ENCODE assay signal across 8 cellular contexts in the genomic region with DNA sequence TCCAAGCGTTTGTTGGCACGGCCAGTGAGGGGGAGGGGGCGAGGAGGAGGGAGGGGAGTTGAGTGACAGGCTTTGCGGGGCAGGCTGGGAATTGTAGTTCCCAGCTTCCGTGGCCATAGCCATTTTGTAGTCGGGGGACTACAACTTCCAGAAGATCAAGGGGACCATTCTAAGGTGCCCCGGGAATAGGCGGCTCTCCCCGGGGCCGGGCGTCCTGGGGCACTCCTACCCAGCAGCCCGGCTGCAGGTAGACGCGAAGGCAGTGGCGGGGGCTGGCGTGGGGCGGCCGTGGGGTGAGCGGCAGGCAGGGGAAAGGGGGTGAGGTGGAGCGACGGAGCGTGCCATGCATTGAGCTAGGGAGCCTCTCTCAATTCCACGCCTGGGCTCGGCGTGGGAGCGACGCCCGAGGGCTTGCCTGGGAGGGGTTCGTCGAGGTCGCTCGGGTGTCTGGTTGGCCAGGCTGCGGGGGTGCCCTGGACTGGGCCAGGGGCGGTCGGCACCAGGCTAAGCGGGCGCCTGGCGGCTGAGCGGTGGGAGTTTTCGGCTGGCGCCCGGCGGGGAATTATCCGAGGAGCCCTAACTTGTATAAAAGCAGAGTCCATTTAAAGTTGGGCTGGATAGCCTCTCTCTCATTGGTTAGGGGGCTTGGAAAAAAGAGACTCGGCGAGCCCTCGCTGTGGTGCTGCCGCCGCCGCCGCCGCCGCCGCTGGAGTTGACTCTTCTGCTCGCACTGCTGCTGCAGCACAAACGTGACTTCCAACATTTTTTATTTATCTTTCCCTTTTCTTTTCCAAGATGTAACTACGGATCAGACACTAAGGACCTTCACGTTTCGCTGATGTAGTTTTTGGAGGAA. TPM values are rescaled to one million over a fixed set of nuclear protein-coding genes. Genes with fewer than 3 reads are reported as not detected.
DNase-seq lines count a peak whose midpoint lies in the region; ATAC-seq, FAIRE-seq and TF ChIP-seq lines count a peak whose summit lies in the region.

A gene (plus strand): TSS at position 709 of the 856 bp plus-strand sequence. CDS start 471 bp downstream, outside the sequence.

- H3K4me1 ChIP-seq in DND-41 (ENCODE audit: insufficient read depth, low read length) = peaks cover 27% of the 10 kb centered on the region
- H3K4me1 ChIP-seq in Karpas-422 (ENCODE audit: low read length) = peaks cover 35% of the 10 kb centered on the region
- H3K4me1 ChIP-seq in esophagus muscularis mucosa = peaks cover 24 to 38% (median 29%) of the 10 kb centered on the region in 4 donors

- ATAC-seq in DND-41 (ENCODE audit: insufficient read depth, low read depth) (peak; percentile 64), GM21825 (IDR thresholded peaks at IDR 0.05; ENCODE audit: unreplicated experiment) (peak; percentile 55)
- peak; percentile 67 to 68 for ATAC-seq in activated T-cell treated with anti-CD3 and anti-CD28 coated beads, Interleukin-2, amount 50 U/mL, for 72 hours (replicated peaks in 1 of 2)

- H3K4me3 ChIP-seq in DND-41 (ENCODE audit: low read depth in 1 of 2, low read length in 2 of 2) = peak within 1 kb of the TSS; percentile 72 to 74
- peak within 1 kb of the TSS; percentile 84 for H3K4me3 ChIP-seq in Karpas-422 (ENCODE audit: low read length)
- H3K4me3 ChIP-seq in esophagus muscularis mucosa = peak within 1 kb of the TSS; percentile 81 to 91 (median 82)

- peak; percentile 65 for FAIRE-seq in RCC 7860 (lab: Jason Lieb, UNC)

- H3K4me3 Mint-ChIP-seq in activated T-cell treated with anti-CD3 and anti-CD28 coated beads, Interleukin-2, amount 50 U/mL, for 72 hours = peak within 1 kb of the TSS; percentile 99 to 100

- peak within 1 kb of the TSS; percentile 100 for H3K27ac Mint-ChIP-seq in activated T-cell treated with anti-CD3 and anti-CD28 coated beads, Interleukin-2, amount 50 U/mL, for 72 hours

- H3K9ac ChIP-seq in DND-41 (ENCODE audit: low read depth, low read length) (peak within 1 kb of the TSS; percentile 82), Karpas-422 (ENCODE audit: low read length) (peak within 1 kb of the TSS; percentile 72)

- TF ChIP-seq CTCF in DND-41 (IDR thresholded peaks at IDR 0.05; ENCODE audit: borderline replicate concordance, extremely low read depth, low read length, poor library complexity, severe bottlenecking) = no peak
- peak in 1 of 3 experiments; percentile 8 for TF ChIP-seq CTCF in esophagus muscularis mucosa (IDR thresholded peaks at IDR 0.05)

- H3K9me2 ChIP-seq in Karpas-422 (replicated peaks; ENCODE audit: insufficient read depth, low read length) = no peaks in the 10 kb centered on the region

- TF ChIP-seq EP300 in esophagus muscularis mucosa (IDR thresholded peaks at IDR 0.05) = no peak

- TF ChIP-seq POLR2A in esophagus muscularis mucosa (IDR thresholded peaks at IDR 0.05; ENCODE audit: low read depth) = peak; percentile 54

- H3K27me3 Mint-ChIP-seq in activated T-cell treated with anti-CD3 and anti-CD28 coated beads, Interleukin-2, amount 50 U/mL, for 72 hours (ENCODE audit: low read depth) = no peaks in the 10 kb centered on the region

- no peaks in the 10 kb centered on the region for H3K36me3 ChIP-seq in DND-41 (ENCODE audit: insufficient read depth, low read length)
- H3K36me3 ChIP-seq in Karpas-422 (ENCODE audit: insufficient read depth, low read length) = no peaks in the 10 kb centered on the region
- no peaks in the 10 kb centered on the region for H3K36me3 ChIP-seq in esophagus muscularis mucosa

- peak within 1 kb of the TSS; percentile 68 for H3K4me2 ChIP-seq in DND-41 (ENCODE audit: insufficient read depth, low read length)
- peak within 1 kb of the TSS; percentile 94 for H3K4me2 ChIP-seq in Karpas-422 (ENCODE audit: low read depth, low read length, poor library complexity, severe bottlenecking)

- peaks cover 26% of the 10 kb centered on the region for H3K4me1 Mint-ChIP-seq in activated T-cell treated with anti-CD3 and anti-CD28 coated beads, Interleukin-2, amount 50 U/mL, for 72 hours (ENCODE audit: low read depth)

- H4K20me1 ChIP-seq in DND-41 (ENCODE audit: insufficient read depth, low read length) (peaks cover 4% of the 10 kb centered on the region; the same call in 1 of the 2 replicates), Karpas-422 (ENCODE audit: insufficient read depth, low read depth, low read length) (no peaks in the 10 kb centered on the region; the same call in 1 of the 2 replicates)

- 0% methylated on average over 31 of the region's 59 CpGs for WGBS in esophagus muscularis mucosa

- intact Hi-C loops in esophagus muscularis mucosa (cut with DNase I) = loop anchor here (5.0 kb wide), 1 partner anchor 197 kb away; no protein-coding TSS in a partner anchor

- H3K79me2 ChIP-seq in DND-41 (ENCODE audit: insufficient read depth, low read length) (peaks cover 40% of the 10 kb centered on the region), Karpas-422 (ENCODE audit: low read length) (no peaks in the 10 kb centered on the region)

- peak within 1 kb of the TSS; percentile 91 for H3K27ac ChIP-seq in DND-41 (ENCODE audit: low read length)
- H3K27ac ChIP-seq in Karpas-422 (ENCODE audit: low read length) = peak within 1 kb of the TSS; percentile 55; the same call in 1 of the 2 replicates
- peak within 1 kb of the TSS; percentile 91 to 98 (median 97) for H3K27ac ChIP-seq in esophagus muscularis mucosa (replicated peaks in 1 of 4)

- H3K9me3 ChIP-seq in DND-41 (ENCODE audit: insufficient read depth, low read length, severe bottlenecking) (no peaks in the 10 kb centered on the region), Karpas-422 (ENCODE audit: low read length) (no peaks in the 10 kb centered on the region), esophagus muscularis mucosa (no peaks in the 10 kb centered on the region)

- DNase-seq in DND-41 = peak; percentile 95
- peak; percentile 97 for DNase-seq in Karpas-422
- DNase-seq in RCC 7860 (ENCODE audit: low spot score) = peak; percentile 85
- DNase-seq in activated T-cell treated with anti-CD3 and anti-CD28 coated beads, Interleukin-2, amount 50 U/mL, for 72 hours = peak; percentile 94 to 97
- DNase-seq in esophagus muscularis mucosa (ENCODE audit: extremely low spot score) = peak; percentile 99
- DNase-seq in myocyte (ENCODE audit: low read depth) = peak; percentile 99
- peak; percentile 92 to 93 for DNase-seq in stimulated activated CD8-positive, alpha-beta memory T cell treated with anti-CD3 and anti-CD28 coated beads, Interleukin-7, amount 100 ng/mL, for 4 hours (ENCODE audit: low read depth in 2 of 2)

- H3K27me3 ChIP-seq in DND-41 (ENCODE audit: insufficient read depth, low read length, poor library complexity) (no peaks in the 10 kb centered on the region), Karpas-422 (ENCODE audit: low read length) (0 out of 2 replicates have a peak, but pooled peaks cover 4% of the 10 kb centered on the region), esophagus muscularis mucosa (no peaks in the 10 kb centered on the region)

- peak within 1 kb of the TSS; percentile 74 for H2AFZ ChIP-seq in DND-41 (ENCODE audit: low read depth, low read length)
- H2AFZ ChIP-seq in Karpas-422 (ENCODE audit: low read length) = peak within 1 kb of the TSS; percentile 92

- H3K36me3 Mint-ChIP-seq in activated T-cell treated with anti-CD3 and anti-CD28 coated beads, Interleukin-2, amount 50 U/mL, for 72 hours (ENCODE audit: insufficient read depth in 2 of 2) = peaks cover 18 to 20% of the 10 kb centered on the region in 2 donors

- no peaks in the 10 kb centered on the region for H3K9me3 Mint-ChIP-seq in activated T-cell treated with anti-CD3 and anti-CD28 coated beads, Interleukin-2, amount 50 U/mL, for 72 hours

RNA-seq across cellular contexts. Expression of the gene that starts here (rescaled TPM):
- total RNA-seq in Karpas-422 (2014; rRNA removed; shearing (Covaris generic); ENCODE audit: low replicate concordance) = 2.8 and 5.1 TPM in 2 replicates
- 10 to 100 TPM; 37.9 to 53.0 TPM for total RNA-seq in activated T-cell treated with anti-CD3 and anti-CD28 coated beads, Interleukin-2, amount 50 U/mL, for 72 hours
- 10 to 100 TPM in 1 of 4 donors, 1 to 10 TPM in 3; 5.8 to 10.4 (median 8.1) TPM for total RNA-seq in esophagus muscularis mucosa
- total RNA-seq in myocyte = 8.6 and 10.1 TPM in 2 replicates
- 2.4 TPM for polyA plus RNA-seq in myocyte (2012)

Comparison
In these comparisons a context has a peak if more than half of its experiments do, and no peak if none do; other contexts are left out.
1. Peak in every context shown above with its lines: DNase-seq, ATAC-seq, H3K4me3 ChIP-seq and H3K27ac ChIP-seq.